8 cellular contexts compared by ENCODE assay signal in the genomic region with DNA sequence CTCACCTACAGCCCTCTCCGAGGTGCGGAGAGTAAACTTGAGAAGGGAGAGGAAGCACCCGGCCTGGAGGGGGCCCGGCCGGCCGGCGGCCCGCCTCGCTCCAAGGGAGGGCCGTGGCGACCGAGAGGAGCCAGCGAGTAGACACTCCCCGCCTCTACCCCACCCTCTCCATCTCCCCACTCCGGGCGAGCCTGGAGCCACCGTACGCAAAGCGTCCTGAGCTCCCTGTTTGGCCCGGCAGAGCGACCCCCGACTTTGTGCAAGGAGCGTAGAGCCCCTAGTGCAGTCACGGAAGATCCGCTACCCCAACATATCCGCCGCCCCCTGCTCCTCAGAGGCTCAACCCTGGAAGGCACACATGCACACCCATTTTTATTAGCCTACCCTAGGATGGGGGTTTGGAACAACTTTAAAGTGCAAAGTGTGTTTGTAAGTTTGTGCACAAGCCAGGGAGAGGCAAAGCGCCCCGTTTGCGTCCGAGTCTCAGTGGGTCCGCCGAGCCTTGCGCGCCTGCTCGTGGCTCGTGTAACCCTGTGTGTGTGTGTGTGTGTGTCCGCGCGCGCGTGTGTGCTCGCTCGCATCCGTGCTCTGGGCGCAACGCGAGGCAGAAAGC. TPM values are rescaled to one million over a fixed set of nuclear protein-coding genes. Genes with fewer than 3 reads are reported as not detected.
DNase-seq lines count a peak whose midpoint lies in the region; ATAC-seq, FAIRE-seq and TF ChIP-seq lines count a peak whose summit lies in the region.

No MANE protein-coding gene starts in this region.

- H3K4me2 ChIP-seq in A549 = peak overlapping the region; percentile 97

- WGBS in A549 (ENCODE audit: missing lambda C conversion rate) = 0% methylated on average over 26 of the region's 48 CpGs

- H3K9me3 ChIP-seq in A549 (no peaks in the 10 kb centered on the region), SJCRH30 (replicated peaks) (no peaks in the 10 kb centered on the region), breast epithelium (no peaks in the 10 kb centered on the region), kidney (ENCODE audit: control insufficient read depth in 1 of 2, low read length in 2 of 2) (no peaks in the 10 kb centered on the region)

- no peak for TF ChIP-seq RAD21 in A549 (conservative IDR thresholded peaks at IDR 0.05 in 1 of 2, IDR thresholded peaks at IDR 0.05 in 1 of 2)

- FAIRE-seq in A549 (lab: Jason Lieb, UNC) = no peak
- no peak for FAIRE-seq in kidney (lab: Jason Lieb, UNC)

- H3K27ac ChIP-seq in A549 (peak overlapping the region; percentile 95), SJCRH30 (peak overlapping the region; percentile 59), breast epithelium (peak overlapping the region; percentile 79 to 81), kidney (ENCODE audit: low read depth in 2 of 2, low read length in 2 of 2) (peak overlapping the region; percentile 89 to 90)

- TF ChIP-seq EP300 in A549 (IDR thresholded peaks at IDR 0.05) = no peak

- CTCF ChIA-PET in A549 (lab: Yijun Ruan, JAX) = interaction anchor here (1.0 to 24.6 kb wide), 12 partner anchors 10 to 160 kb away, joined by 3 to 779 read pairs (median 25); no protein-coding TSS in a partner anchor

- H3K9ac ChIP-seq in kidney (ENCODE audit: low read length in 2 of 2) = peak overlapping the region; percentile 29 to 77

- in situ Hi-C loops in GM13976 (cut with MboI; ENCODE audit: low sequenced_read_pairs, unreplicated experiment) = no loop called here

- peak; percentile 70 to 82 for DNase-seq in A549 (ENCODE audit: low read depth in 1 of 2, low spot score in 1 of 2)
- DNase-seq in GM13976 (ENCODE audit: low spot score) = peak; percentile 59
- DNase-seq in SJCRH30 = peak; percentile 75 to 78
- peak in 1 of 2 donors; percentile 26 for DNase-seq in breast epithelium (ENCODE audit: low spot score in 2 of 2)
- DNase-seq in kidney = peak; percentile 91
- peak; percentile 4 to 25 for DNase-seq in stimulated activated CD4-positive, alpha-beta T cell treated with anti-CD3 and anti-CD28 coated beads, Interleukin-4, amount 100 ng/mL, for 48 hours (ENCODE audit: low read depth in 2 of 2)
- DNase-seq in midbrain (lab: John Stamatoyannopoulos, UW) = no peak

- H3K36me3 ChIP-seq in SJCRH30 (no peaks in the 10 kb centered on the region), breast epithelium (no peaks in the 10 kb centered on the region), kidney (ENCODE audit: control insufficient read depth in 1 of 2, insufficient read depth in 2 of 2, low read length in 2 of 2) (no peaks in the 10 kb centered on the region)

- H3K4me3 ChIP-seq in A549 = peak overlapping the region; percentile 90
- H3K4me3 ChIP-seq in SJCRH30 = peak overlapping the region; percentile 62
- H3K4me3 ChIP-seq in breast epithelium = peak overlapping the region; percentile 57 to 85 (median 73)
- peak overlapping the region; percentile 76 to 89 for H3K4me3 ChIP-seq in kidney (ENCODE audit: low read length in 2 of 2)

- intact Hi-C loops in breast epithelium (cut with DNase I; ENCODE audit: low total_unique reads) = loop anchor here (10.0 kb wide), 1 partner anchor 63 kb away; no protein-coding TSS in a partner anchor
- intact Hi-C loops in kidney (cut with DNase I) = no loop called here

- ATAC-seq in A549 (peak; percentile 65 to 79), HG03095 (IDR thresholded peaks at IDR 0.05; ENCODE audit: unreplicated experiment) (peak; percentile 12)

- peaks cover 41% of the 10 kb centered on the region for H3K4me1 ChIP-seq in A549
- H3K4me1 ChIP-seq in SJCRH30 = peaks cover 4% of the 10 kb centered on the region; the same call in 1 of the 2 replicates
- H3K4me1 ChIP-seq in breast epithelium = peaks cover 0 to 7% of the 10 kb centered on the region in 2 donors
- H3K4me1 ChIP-seq in kidney (ENCODE audit: control insufficient read depth in 1 of 2, insufficient read depth in 1 of 2, low read depth in 1 of 2, low read length in 2 of 2) = peaks cover 20 to 24% of the 10 kb centered on the region in 2 donors

- no peaks in the 10 kb centered on the region for H3K27me3 ChIP-seq in SJCRH30
- H3K27me3 ChIP-seq in breast epithelium = no peaks in the 10 kb centered on the region

- TF ChIP-seq POLR2A in A549 (IDR thresholded peaks at IDR 0.05; ENCODE audit: low read length) (no peak; the same call in 1 of the 2 replicates), breast epithelium (IDR thresholded peaks at IDR 0.05) (no peak)

- POLR2A ChIA-PET in A549 (lab: Yijun Ruan, JAX) = interaction anchor here (0.6 to 7.3 kb wide), 17 partner anchors 10 to 231 kb away, joined by 3 to 94 read pairs (median 4); no protein-coding TSS in a partner anchor

- no peak for TF ChIP-seq CTCF in A549 (IDR thresholded peaks at IDR 0.05)
- no peak for TF ChIP-seq CTCF in GM13976 (IDR thresholded peaks at IDR 0.05; ENCODE audit: borderline replicate concordance, control extremely low read depth, extremely low read depth, insufficient read depth, missing control alignments)
- no peak for TF ChIP-seq CTCF in breast epithelium (IDR thresholded peaks at IDR 0.05)
- TF ChIP-seq CTCF in kidney (IDR thresholded peaks at IDR 0.05; ENCODE audit: borderline replicate concordance, extremely low read depth, insufficient read depth) = no peak

TF ChIP-seq in A549, 52 proteins besides CTCF, POLR2A, EP300 and RAD21:
- TF ChIP-seq HOXB13 (CRISPR knock-in tag; IDR thresholded peaks at IDR 0.05; ENCODE audit: low read depth) = no peak
- TF ChIP-seq NPAS2 (CRISPR knock-in tag; IDR thresholded peaks at IDR 0.05; ENCODE audit: borderline replicate concordance) = no peak
- TF ChIP-seq, protein P1, sequence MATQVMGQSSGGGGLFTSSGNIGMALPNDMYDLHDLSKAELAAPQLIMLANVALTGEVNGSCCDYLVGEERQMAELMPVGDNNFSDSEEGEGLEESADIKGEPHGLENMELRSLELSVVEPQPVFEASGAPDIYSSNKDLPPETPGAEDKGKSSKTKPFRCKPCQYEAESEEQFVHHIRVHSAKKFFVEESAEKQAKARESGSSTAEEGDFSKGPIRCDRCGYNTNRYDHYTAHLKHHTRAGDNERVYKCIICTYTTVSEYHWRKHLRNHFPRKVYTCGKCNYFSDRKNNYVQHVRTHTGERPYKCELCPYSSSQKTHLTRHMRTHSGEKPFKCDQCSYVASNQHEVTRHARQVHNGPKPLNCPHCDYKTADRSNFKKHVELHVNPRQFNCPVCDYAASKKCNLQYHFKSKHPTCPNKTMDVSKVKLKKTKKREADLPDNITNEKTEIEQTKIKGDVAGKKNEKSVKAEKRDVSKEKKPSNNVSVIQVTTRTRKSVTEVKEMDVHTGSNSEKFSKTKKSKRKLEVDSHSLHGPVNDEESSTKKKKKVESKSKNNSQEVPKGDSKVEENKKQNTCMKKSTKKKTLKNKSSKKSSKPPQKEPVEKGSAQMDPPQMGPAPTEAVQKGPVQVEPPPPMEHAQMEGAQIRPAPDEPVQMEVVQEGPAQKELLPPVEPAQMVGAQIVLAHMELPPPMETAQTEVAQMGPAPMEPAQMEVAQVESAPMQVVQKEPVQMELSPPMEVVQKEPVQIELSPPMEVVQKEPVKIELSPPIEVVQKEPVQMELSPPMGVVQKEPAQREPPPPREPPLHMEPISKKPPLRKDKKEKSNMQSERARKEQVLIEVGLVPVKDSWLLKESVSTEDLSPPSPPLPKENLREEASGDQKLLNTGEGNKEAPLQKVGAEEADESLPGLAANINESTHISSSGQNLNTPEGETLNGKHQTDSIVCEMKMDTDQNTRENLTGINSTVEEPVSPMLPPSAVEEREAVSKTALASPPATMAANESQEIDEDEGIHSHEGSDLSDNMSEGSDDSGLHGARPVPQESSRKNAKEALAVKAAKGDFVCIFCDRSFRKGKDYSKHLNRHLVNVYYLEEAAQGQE (IDR thresholded peaks at IDR 0.05) = peak; percentile 51
- TF ChIP-seq MAZ (IDR thresholded peaks at IDR 0.05; ENCODE audit: borderline replicate concordance, low read depth, low read length) = 0 out of 2 replicates have a peak, but pooled peaks have one; percentile 28
- TF ChIP-seq MYC (IDR thresholded peaks at IDR 0.05; ENCODE audit: borderline replicate concordance, low read length) = peak; percentile 19; the same call in 1 of the 2 replicates
- TF ChIP-seq, protein P2, sequence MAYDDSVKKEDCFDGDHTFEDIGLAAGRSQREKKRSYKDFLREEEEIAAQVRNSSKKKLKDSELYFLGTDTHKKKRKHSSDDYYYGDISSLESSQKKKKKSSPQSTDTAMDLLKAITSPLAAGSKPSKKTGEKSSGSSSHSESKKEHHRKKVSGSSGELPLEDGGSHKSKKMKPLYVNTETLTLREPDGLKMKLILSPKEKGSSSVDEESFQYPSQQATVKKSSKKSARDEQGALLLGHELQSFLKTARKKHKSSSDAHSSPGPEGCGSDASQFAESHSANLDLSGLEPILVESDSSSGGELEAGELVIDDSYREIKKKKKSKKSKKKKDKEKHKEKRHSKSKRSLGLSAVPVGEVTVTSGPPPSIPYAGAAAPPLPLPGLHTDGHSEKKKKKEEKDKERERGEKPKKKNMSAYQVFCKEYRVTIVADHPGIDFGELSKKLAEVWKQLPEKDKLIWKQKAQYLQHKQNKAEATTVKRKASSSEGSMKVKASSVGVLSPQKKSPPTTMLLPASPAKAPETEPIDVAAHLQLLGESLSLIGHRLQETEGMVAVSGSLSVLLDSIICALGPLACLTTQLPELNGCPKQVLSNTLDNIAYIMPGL (CRISPR knock-in tag; IDR thresholded peaks at IDR 0.05; ENCODE audit: borderline replicate concordance) = no peak
- no peak for TF ChIP-seq BHLHE40 (IDR thresholded peaks at IDR 0.05; ENCODE audit: low read depth, low read length)

RNA-seq across cellular contexts. Expression of a gene that starts 0.5 kb away (rescaled TPM):
- 9.6 and 14.0 TPM in 2 replicates for polyA plus RNA-seq in A549 (2011; rRNA removed)
- 41.3 and 55.8 TPM in 2 replicates for polyA plus RNA-seq in A549 (2012; cell fraction: cytosol; rRNA removed)
- 173 and 184 TPM in 2 replicates for polyA plus RNA-seq in A549 (2012; cell fraction: nucleus; rRNA removed)
- 40.5 to 46.7 TPM (median 46.6 TPM) in 3 replicates for polyA plus RNA-seq in A549 (2017; fragmentation: RNase III; extraction: RNeasy Plus Mini Kit Qiagen cat#74134 plus additional on column Dnase treatment)
- polyA minus RNA-seq in A549 (2011; rRNA and poly(A)+ RNA removed) = 29.1 and 38.4 TPM in 2 replicates
- 6.7 and 7.6 TPM in 2 replicates for total RNA-seq in SJCRH30 (2014; rRNA removed; shearing (Covaris generic))
- total RNA-seq in breast epithelium = 10 to 100 TPM in 2 of 3 donors, 1 to 10 TPM in 1; 7.6 to 22.6 (median 13.4) TPM
- total RNA-seq in kidney = 23.0 TPM
- polyA plus RNA-seq in kidney (ENCODE audit: insufficient read depth, low read depth, low replicate concordance) = 15.4 TPM
